ENCODE assay signal across 34 cellular contexts in genomic region chr3:74905478-74905877, GRCh38.
DNase-seq lines count a peak whose midpoint lies in the region; ATAC-seq, FAIRE-seq and TF ChIP-seq lines count a peak whose summit lies in the region.
"Had no signal": no experiment of that assay in that cellular context is flagged by ENCODE, and none has a peak within 500 bp of the region (broad histone marks: within the 10 kb centered on the region; RNA-seq: fewer than 3 reads in every experiment).

No MANE protein-coding gene starts in this region.

- TF ChIP-seq CTCF in HepG2 (CRISPR knock-in tag; IDR thresholded peaks at IDR 0.05) (no peak), right lobe of liver (IDR thresholded peaks at IDR 0.05) (no peak), smooth muscle cell (IDR thresholded peaks at IDR 0.05; ENCODE audit: borderline replicate concordance, insufficient read depth, poor library complexity, severe bottlenecking) (no peak)

- no peak overlapping the region for H2AK5ac ChIP-seq in trophoblast cell (ENCODE audit: low read length)

- H3K4me1 ChIP-seq in HepG2 (ENCODE audit: insufficient read depth, low read length) (no peaks in the 10 kb centered on the region), right lobe of liver (no peaks in the 10 kb centered on the region), trophoblast cell (ENCODE audit: control insufficient read depth in 1 of 2, insufficient read depth in 2 of 2, low read length in 2 of 2) (no peaks in the 10 kb centered on the region), smooth muscle cell (ENCODE audit: low read depth) (no peaks in the 10 kb centered on the region)
- H3K4me1 ChIP-seq: A549; BE2C; BLaER1; BLaER1 treated with 17β-estradiol and CSF1 and Interleukin-3, amounts not matched to agents 10 nM and 100 nM; Caco-2 had no signal

- no peaks in the 10 kb centered on the region for H3K79me2 ChIP-seq in HepG2 (ENCODE audit: insufficient read depth, low read length)
- H3K79me2 ChIP-seq in trophoblast cell (ENCODE audit: control insufficient read depth, insufficient read depth, low read length, poor library complexity) = no peaks in the 10 kb centered on the region
- no peaks in the 10 kb centered on the region for H3K79me2 ChIP-seq in smooth muscle cell (ENCODE audit: low read depth)

- H3K27ac ChIP-seq in HepG2 (ENCODE audit: extremely low read length, insufficient read depth, low read length) (no peak overlapping the region), right lobe of liver (no peak overlapping the region), trophoblast cell (ENCODE audit: low read depth, low read length) (no peak overlapping the region), smooth muscle cell (ENCODE audit: low read depth) (peak overlapping the region; percentile 41)
- H3K27ac ChIP-seq: 22Rv1; A549; BLaER1; BLaER1 treated with 17β-estradiol and CSF1 and Interleukin-3, amounts not matched to agents 10 nM and 100 nM; C4-2B had no signal

- in situ Hi-C loops in HepG2 (cut with HindIII; ENCODE audit: extremely low pct_ligation_motif_present, low pct_unique_long_range_greater_than_20kb) = no loop called here

- H2BK120ac ChIP-seq in trophoblast cell (ENCODE audit: insufficient read depth, low read length, poor library complexity) = no peak overlapping the region

- H4K8ac ChIP-seq in trophoblast cell (ENCODE audit: low read depth, low read length) = no peak overlapping the region

- DNase-seq in DMS53 (lab: John Stamatoyannopoulos, UW) (peak; percentile 12), DMS53 treated with DMSO at 0.1 percent for 48 hours (lab: John Stamatoyannopoulos, UW; ENCODE audit: unreplicated experiment) (no peak), HepG2 (ENCODE audit: low spot score) (no peak), right lobe of liver (no peak), trophoblast cell (peak; percentile 4 to 55), smooth muscle cell (lab: John Stamatoyannopoulos, UW; ENCODE audit: unreplicated experiment) (no peak), inferior parietal cortex (ENCODE audit: extremely low spot score) (no peak), left ventricle myocardium superior (no peak)
- DNase-seq: 8988T; ACHN; AML-193; BE2C; C1 segment of cervical spinal cord; Caco-2; Calu3; CD4-positive, alpha-beta memory T cell; CD4-positive, alpha-beta T cell; CD4-positive, CD25-positive, alpha-beta regulatory T cell; CD8-positive, alpha-beta memory T cell; CD8-positive, alpha-beta T cell; COR-L47; DMS 273 treated with DMSO at 0.1 percent for 48 hours; DMS153; DMS79; DMS79 treated with DMSO at 0.1 percent for 48 hours; DND-41; EL had no signal

- ATAC-seq in HepG2 (no peak), right lobe of liver (no peak), left ventricle myocardium superior (no peak)
- ATAC-seq: A549; CD8-positive, alpha-beta T cell had no signal

- no peaks in the 10 kb centered on the region for H3K36me3 ChIP-seq in HepG2 (replicated peaks in 1 of 2; ENCODE audit: control insufficient read depth in 1 of 2, insufficient read depth in 2 of 2, low read length in 2 of 2)
- H3K36me3 ChIP-seq in right lobe of liver = no peaks in the 10 kb centered on the region
- no peaks in the 10 kb centered on the region for H3K36me3 ChIP-seq in trophoblast cell (ENCODE audit: control insufficient read depth in 1 of 2, insufficient read depth in 2 of 2, low read length in 2 of 2)
- no peaks in the 10 kb centered on the region for H3K36me3 ChIP-seq in smooth muscle cell (ENCODE audit: low read depth)
- H3K36me3 ChIP-seq: BE2C; BLaER1; BLaER1 treated with 17β-estradiol and CSF1 and Interleukin-3, amounts not matched to agents 10 nM and 100 nM had no signal

- H2BK5ac ChIP-seq in trophoblast cell (ENCODE audit: low read depth, low read length, poor library complexity) = no peak overlapping the region

- no peak overlapping the region for H3K14ac ChIP-seq in trophoblast cell (ENCODE audit: low read length)

- no peak for TF ChIP-seq EP300 in HepG2 (IDR thresholded peaks at IDR 0.05; ENCODE audit: low read depth in 2 of 2, low read length in 2 of 2)
- TF ChIP-seq EP300 in HepG2 (CRISPR knock-in tag; IDR thresholded peaks at IDR 0.05; ENCODE audit: borderline replicate concordance) = no peak

- no peak for FAIRE-seq in HepG2 (lab: Jason Lieb, UNC)
- FAIRE-seq: A204.1, A549, D721Med had no signal

- intact Hi-C loops in HepG2 (cut with micrococcal nuclease; ENCODE audit: unreplicated experiment) = no loop called here
- intact Hi-C loops in right lobe of liver (cut with DNase I) = no loop called here
- intact Hi-C loops in left ventricle myocardium superior (cut with micrococcal nuclease) = no loop called here

- CTCF ChIA-PET in HepG2 (lab: Yijun Ruan, JAX; ENCODE audit: low intra/inter-chr PET ratio, low total read pairs) = no interaction called here

- no peak overlapping the region for H2BK12ac ChIP-seq in trophoblast cell (ENCODE audit: low read length)

- WGBS in HepG2 (ENCODE audit: low lambda C conversion rate) = 0% methylated on average over 1 of the region's 1 CpG
- whole genome bisulfite sequencing in right lobe of liver (ENCODE audit: insufficient coverage, low coverage, low lambda C conversion rate, missing lambda C conversion rate) = 43% methylated on average over 1 of the region's 1 CpG
- WGBS in trophoblast cell (ENCODE audit: extremely low coverage, insufficient coverage, insufficient read length) = no CpG with 5 or more reads among the region's 1 CpG
- 96% methylated on average over 1 of the region's 1 CpG for WGBS in smooth muscle cell (ENCODE audit: low lambda C conversion rate)

- H2AFZ ChIP-seq in HepG2 (ENCODE audit: low read length) (no peak overlapping the region), trophoblast cell (ENCODE audit: insufficient read depth, low read length, poor library complexity) (no peak overlapping the region), smooth muscle cell (ENCODE audit: low read depth) (no peak overlapping the region)

- no peaks in the 10 kb centered on the region for H3K79me1 ChIP-seq in trophoblast cell (ENCODE audit: low read length)

- BruUV-seq in HepG2 (replicated peaks; lab: Mats Ljungman, UMichigan) = no TSS peak

- H3K23ac ChIP-seq in trophoblast cell (ENCODE audit: low read length) = no peak overlapping the region

- POLR2A ChIA-PET in HepG2 (lab: Yijun Ruan, JAX) = no interaction called here

- no peak overlapping the region for H3K18ac ChIP-seq in trophoblast cell (ENCODE audit: low read length)

- no peak overlapping the region for H3K4me2 ChIP-seq in HepG2 (ENCODE audit: low read depth, low read length)
- no peak overlapping the region for H3K4me2 ChIP-seq in trophoblast cell (ENCODE audit: low read length)
- no peak overlapping the region for H3K4me2 ChIP-seq in smooth muscle cell
- H3K4me2 ChIP-seq: A549; BLaER1; BLaER1 treated with 17β-estradiol and CSF1 and Interleukin-3, amounts not matched to agents 10 nM and 100 nM had no signal

- H4K91ac ChIP-seq in trophoblast cell (ENCODE audit: low read depth, low read length) = no peak overlapping the region

- TF ChIP-seq POLR2A in HepG2 (IDR thresholded peaks at IDR 0.05; ENCODE audit: insufficient read depth in 1 of 2, low read depth in 2 of 2, low read length in 2 of 2) = no peak
- no peak for TF ChIP-seq POLR2A in right lobe of liver (IDR thresholded peaks at IDR 0.05)

- no peaks in the 10 kb centered on the region for H4K20me1 ChIP-seq in HepG2 (ENCODE audit: insufficient read depth, low read length)
- H4K20me1 ChIP-seq in smooth muscle cell (ENCODE audit: low read depth) = no peaks in the 10 kb centered on the region
- H4K20me1 ChIP-seq: BLaER1; BLaER1 treated with 17β-estradiol and CSF1 and Interleukin-3, amounts not matched to agents 10 nM and 100 nM had no signal

- H3K27me3 ChIP-seq in HepG2 (ENCODE audit: control insufficient read depth in 1 of 2, insufficient read depth in 2 of 2, low read length in 2 of 2) (no peaks in the 10 kb centered on the region), right lobe of liver (no peaks in the 10 kb centered on the region), trophoblast cell (ENCODE audit: insufficient read depth, low read length) (no peaks in the 10 kb centered on the region), smooth muscle cell (ENCODE audit: low read depth) (no peaks in the 10 kb centered on the region)
- H3K27me3 ChIP-seq: BE2C; BLaER1; BLaER1 treated with 17β-estradiol and CSF1 and Interleukin-3, amounts not matched to agents 10 nM and 100 nM had no signal

- H3K9me3 ChIP-seq in HepG2 (ENCODE audit: low read length) (no peaks in the 10 kb centered on the region), right lobe of liver (no peaks in the 10 kb centered on the region), trophoblast cell (ENCODE audit: insufficient read depth, low read depth, low read length) (no peaks in the 10 kb centered on the region), smooth muscle cell (replicated peaks; ENCODE audit: low read depth) (no peaks in the 10 kb centered on the region)
- H3K9me3 ChIP-seq: A549, BE2C, Caco-2 had no signal

- no peak overlapping the region for H4K12ac ChIP-seq in trophoblast cell (ENCODE audit: low read depth, low read length)

- H3K4ac ChIP-seq in trophoblast cell (ENCODE audit: low read depth, low read length) = no peak overlapping the region

- no peaks in the 10 kb centered on the region for H3F3A ChIP-seq in smooth muscle cell (ENCODE audit: low read depth)

- no peak overlapping the region for H3K9ac ChIP-seq in HepG2 (ENCODE audit: insufficient read depth, low read depth, low read length)
- H3K9ac ChIP-seq in trophoblast cell (ENCODE audit: low read length) = no peak overlapping the region
- no peak overlapping the region for H3K9ac ChIP-seq in smooth muscle cell (ENCODE audit: low read depth)
- H3K9ac ChIP-seq: BLaER1; BLaER1 treated with 17β-estradiol and CSF1 and Interleukin-3, amounts not matched to agents 10 nM and 100 nM had no signal

- TF ChIP-seq RAD21 in HepG2 (CRISPR knock-in tag; IDR thresholded peaks at IDR 0.05) = no peak

- H3K4me3 ChIP-seq in HepG2 (replicated peaks in 1 of 3; ENCODE audit: insufficient read depth in 1 of 3, low read depth in 2 of 3, low read length in 3 of 3) (no peak overlapping the region), right lobe of liver (no peak overlapping the region), trophoblast cell (ENCODE audit: low read depth, low read length) (no peak overlapping the region), smooth muscle cell (no peak overlapping the region)
- H3K4me3 ChIP-seq: A549; BLaER1; BLaER1 treated with 17β-estradiol and CSF1 and Interleukin-3, amounts not matched to agents 10 nM and 100 nM had no signal

TF ChIP-seq in HepG2, 621 proteins besides CTCF, POLR2A, EP300 and RAD21 (continues in another document):
- TF ChIP-seq FOXJ3 (CRISPR knock-in tag; IDR thresholded peaks at IDR 0.05; ENCODE audit: borderline replicate concordance) = no peak
- TF ChIP-seq E2F1 (CRISPR knock-in tag; IDR thresholded peaks at IDR 0.05) = no peak
- TF ChIP-seq NFIB (CRISPR knock-in tag; IDR thresholded peaks at IDR 0.05; ENCODE audit: borderline replicate concordance) = no peak

Comparison
In these comparisons a context has a peak if more than half of its experiments do, and no peak if none do; other contexts are left out.
1. DNase-seq: peak in DMS53 (single experiment) and trophoblast cell (2 of 2); none in DMS53 treated with DMSO at 0.1 percent for 48 hours (single experiment), HepG2 (single experiment), right lobe of liver (0 of 3), smooth muscle cell (single experiment), inferior parietal cortex (single experiment) and left ventricle myocardium superior (single experiment).